ENCODE assay signal across 8 cellular contexts in genomic region chr12:10998204-10998603, GRCh38. TPM values are rescaled to one million over a fixed set of nuclear protein-coding genes. Genes with fewer than 3 reads are reported as not detected.
"Had no signal": no experiment of that assay in that cellular context is flagged by ENCODE, and none has a peak within 500 bp of the region (broad histone marks: within the 10 kb centered on the region; RNA-seq: fewer than 3 reads in every experiment).

TSS of gene TAS2R20 (minus strand) at chr12:10998304. CDS start at chr12:10997875, 429 bp downstream.

- DNase-seq: IMR-90, KBM-7, KG1 had no signal

- H3K9ac ChIP-seq: KMS-11 had no signal

- H3K4me2 ChIP-seq: KMS-11 had no signal

- H3K27ac ChIP-seq: HL-60, KMS-11 had no signal

- H3K4me3 Mint-ChIP-seq: IgD-negative memory B cell had no signal

- H3K27me3 Mint-ChIP-seq: IgD-negative memory B cell had no signal

- H3K27ac Mint-ChIP-seq: IgD-negative memory B cell had no signal

- ATAC-seq: HepG2, K562 had no signal

- H3K4me1 Mint-ChIP-seq: IgD-negative memory B cell had no signal

- H3K4me3 ChIP-seq: K562 had no signal

RNA-seq across cellular contexts. Expression of gene TAS2R20, which starts in this region (rescaled TPM):
- polyA plus RNA-seq: IgD-negative memory B cell had no signal
